ENCODE assay signal across 10 cellular contexts in genomic region chr15:83380682-83381081, GRCh38.
DNase-seq lines count a peak whose midpoint lies in the region; ATAC-seq, FAIRE-seq and TF ChIP-seq lines count a peak whose summit lies in the region.
"Had no signal": no experiment of that assay in that cellular context is flagged by ENCODE, and none has a peak within 500 bp of the region (broad histone marks: within the 10 kb centered on the region; RNA-seq: fewer than 3 reads in every experiment).

No MANE protein-coding gene starts in this region.

- no peak for FAIRE-seq in frontal cortex (lab: Jason Lieb, UNC)
- FAIRE-seq: TTC549 had no signal

- peak; percentile 83 for TF ChIP-seq CTCF in VCaP (conservative IDR thresholded peaks at IDR 0.05)

- H3K27ac ChIP-seq in VCaP = no peak overlapping the region
- H3K27ac ChIP-seq: neutrophil had no signal

- ATAC-seq in GM19455 (IDR thresholded peaks at IDR 0.05; ENCODE audit: unreplicated experiment) = peak; percentile 80
- peak; percentile 83 for ATAC-seq in HG03565 (IDR thresholded peaks at IDR 0.05; ENCODE audit: unreplicated experiment)

- peak; percentile 59 for DNase-seq in ELF-1 (ENCODE audit: low read depth, low spot score)
- peak; percentile 41 to 52 for DNase-seq in frontal cortex (ENCODE audit: low spot score in 2 of 2)
- peak; percentile 54 for DNase-seq in stimulated activated CD4-positive, alpha-beta T cell treated with anti-CD3 and anti-CD28 coated beads, Interleukin-15, amount 100 ng/mL, for 24 hours
- DNase-seq in central memory CD4-positive, alpha-beta T cell = no peak
- DNase-seq in NCI-H69 (lab: John Stamatoyannopoulos, UW) = no peak

Comparison
In these comparisons a context has a peak if more than half of its experiments do, and no peak if none do; other contexts are left out.
1. DNase-seq: peak in ELF-1 (single experiment), frontal cortex (2 of 2) and stimulated activated CD4-positive, alpha-beta T cell treated with anti-CD3 and anti-CD28 coated beads, Interleukin-15, amount 100 ng/mL, for 24 hours (single experiment); none in central memory CD4-positive, alpha-beta T cell (single experiment) and NCI-H69 (single experiment).